9 cellular contexts compared by ENCODE assay signal in the genomic region with DNA sequence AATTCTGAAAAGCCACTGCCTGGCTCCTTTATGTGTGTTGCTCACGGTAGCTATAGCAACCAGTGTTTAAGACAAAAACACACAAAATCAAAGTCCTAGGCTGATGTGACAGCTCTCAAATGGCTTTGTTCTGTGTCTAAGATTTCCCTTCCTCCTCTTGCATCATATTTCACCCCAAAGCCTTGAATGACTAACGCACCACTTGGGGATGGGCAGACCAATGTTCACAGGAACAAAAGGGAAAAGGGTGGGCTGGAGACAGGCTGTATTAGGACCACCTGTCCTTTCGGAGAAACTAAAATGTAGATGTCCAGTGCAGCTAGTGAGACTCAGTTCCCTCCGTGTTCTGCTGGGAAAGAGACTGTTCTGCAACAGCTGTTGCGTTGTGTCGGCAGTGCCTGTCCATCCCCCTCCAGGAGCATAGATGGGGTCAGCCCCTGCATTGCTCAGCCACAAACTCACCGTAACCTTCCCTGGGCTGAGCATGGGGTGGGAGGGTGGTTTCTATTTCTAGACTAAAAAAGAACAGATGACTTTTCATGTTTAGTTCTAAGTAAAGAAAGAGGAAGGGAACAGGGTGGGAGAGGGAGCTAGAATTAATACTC. TPM values are rescaled to one million over a fixed set of nuclear protein-coding genes. Genes with fewer than 3 reads are reported as not detected.
A peak's percentile ranks its signal among the peaks of the same experiment; 100 is the strongest.
DNase-seq lines count a peak whose midpoint lies in the region; ATAC-seq and TF ChIP-seq lines count a peak whose summit lies in the region.
"Had no signal": no experiment of that assay in that cellular context is flagged by ENCODE, and none has a peak within 500 bp of the region (broad histone marks: within the 10 kb centered on the region; RNA-seq: fewer than 3 reads in every experiment).

No MANE protein-coding gene starts in this region.

- H4K91ac ChIP-seq in mesenchymal stem cell (ENCODE audit: low read length), result no peak overlapping the region

- H3K4me3 ChIP-seq in HUES6 (ENCODE audit: low read depth, low read length), result no peak overlapping the region
- no peak overlapping the region for H3K4me3 ChIP-seq in mammary epithelial cell (replicated peaks in 1 of 3; ENCODE audit: insufficient read depth in 1 of 3, low read depth in 2 of 3, low read length in 3 of 3)
- H3K4me3 ChIP-seq in mesenchymal stem cell (ENCODE audit: insufficient read depth in 1 of 2, low read depth in 1 of 2, low read length in 2 of 2), result peak overlapping the region in 1 of 2 experiments; percentile 60
- peak overlapping the region in 1 of 4 donors; percentile 18 for H3K4me3 ChIP-seq in tibial nerve
- H3K4me3 ChIP-seq: BLaER1 had no signal

- H3K4ac ChIP-seq in mesenchymal stem cell (ENCODE audit: low read depth in 1 of 2, low read length in 2 of 2), result no peak overlapping the region

- H2AK5ac ChIP-seq in mesenchymal stem cell (ENCODE audit: low read length, severe bottlenecking), result no peak overlapping the region

- H2BK12ac ChIP-seq in mesenchymal stem cell (ENCODE audit: low read length in 2 of 2), result no peak overlapping the region

- H4K8ac ChIP-seq in mesenchymal stem cell (ENCODE audit: low read length), result no peak overlapping the region

- H3K18ac ChIP-seq in mesenchymal stem cell (ENCODE audit: low read depth in 1 of 2, low read length in 2 of 2), result no peak overlapping the region

- H3K14ac ChIP-seq in mesenchymal stem cell (ENCODE audit: low read length in 2 of 2), result no peak overlapping the region

- no peak for TF ChIP-seq POLR2A in tibial nerve (IDR thresholded peaks at IDR 0.05)

- H3K36me3 ChIP-seq in HUES6 (ENCODE audit: control insufficient read depth, insufficient read depth, low read length), result no peaks in the 10 kb centered on the region
- no peaks in the 10 kb centered on the region for H3K36me3 ChIP-seq in mammary epithelial cell (ENCODE audit: insufficient read depth, low read length)
- H3K36me3 ChIP-seq in mesenchymal stem cell (ENCODE audit: control insufficient read depth in 1 of 2, insufficient read depth in 2 of 2, low read depth in 1 of 2, low read length in 2 of 2), result no peaks in the 10 kb centered on the region
- H3K36me3 ChIP-seq in tibial nerve, result no peaks in the 10 kb centered on the region
- H3K36me3 ChIP-seq: BLaER1 had no signal

- in situ Hi-C loops in mammary epithelial cell (cut with MboI; ENCODE audit: low sequenced_read_pairs in 2 of 2), result no loop called here

- TF ChIP-seq EP300 in tibial nerve (IDR thresholded peaks at IDR 0.05), result peak in 1 of 2 donors; percentile 30

- CTCF ChIA-PET in mammary epithelial cell (lab: Charles Lee; ENCODE audit: low non-redundant PET), result no interaction called here

- BruUV-seq in mammary epithelial cell (replicated peaks; lab: Mats Ljungman, UMichigan), result no TSS peak

- no peak overlapping the region for H3K27ac ChIP-seq in HUES6 (ENCODE audit: low read depth, low read length)
- H3K27ac ChIP-seq in mammary epithelial cell (ENCODE audit: insufficient read depth, low read depth, low read length), result no peak overlapping the region
- no peak overlapping the region for H3K27ac ChIP-seq in mesenchymal stem cell (ENCODE audit: low read length, poor library complexity, severe bottlenecking)
- peak overlapping the region in 2 of 4 donors; percentile 21 to 40 for H3K27ac ChIP-seq in tibial nerve
- H3K27ac ChIP-seq: BLaER1 had no signal

- H2AFZ ChIP-seq in mammary epithelial cell (ENCODE audit: low read depth, low read length) (no peak overlapping the region), mesenchymal stem cell (ENCODE audit: low read depth, low read length) (no peak overlapping the region)

- no peaks in the 10 kb centered on the region for H3K79me2 ChIP-seq in mammary epithelial cell (ENCODE audit: insufficient read depth, low read length)

- H4K20me1 ChIP-seq in mammary epithelial cell (ENCODE audit: insufficient read depth, low read length), result no peaks in the 10 kb centered on the region
- H4K20me1 ChIP-seq: BLaER1 had no signal

- H3K4me2 ChIP-seq in mammary epithelial cell (ENCODE audit: insufficient read depth, low read depth, low read length) (no peak overlapping the region), mesenchymal stem cell (ENCODE audit: low read length, poor library complexity, severe bottlenecking) (no peak overlapping the region)
- H3K4me2 ChIP-seq: BLaER1 had no signal

- TF ChIP-seq CTCF in mammary epithelial cell (conservative IDR thresholded peaks at IDR 0.05 in 1 of 2, IDR thresholded peaks at IDR 0.05 in 1 of 2; ENCODE audit: extremely low read depth in 1 of 2, insufficient read depth in 1 of 2, low read depth in 1 of 2, low read length in 2 of 2) (no peak), tibial nerve (IDR thresholded peaks at IDR 0.05) (no peak)

- WGBS in mammary epithelial cell (ENCODE audit: low coverage, missing lambda C conversion rate), result 71% methylated on average over 5 of the region's 7 CpGs
- 54% methylated on average over 7 of the region's 7 CpGs for WGBS in mesenchymal stem cell
- WGBS in tibial nerve, 2 donors, result 19 to 37% methylated on average over 7 of the region's 7 CpGs

- H3K9ac ChIP-seq in HUES6 (ENCODE audit: low read length), result peak overlapping the region; percentile 23
- no peak overlapping the region for H3K9ac ChIP-seq in mammary epithelial cell (ENCODE audit: insufficient read depth, low read length)
- peak overlapping the region; percentile 78 for H3K9ac ChIP-seq in mesenchymal stem cell (ENCODE audit: low read length)
- H3K9ac ChIP-seq: BLaER1 had no signal

- no peak overlapping the region for H3K23ac ChIP-seq in mesenchymal stem cell (ENCODE audit: low read length in 2 of 2)

- intact Hi-C loops in mammary epithelial cell (cut with micrococcal nuclease), result no loop called here

- 0 out of 2 replicates have a peak, but pooled peaks cover 4% of the 10 kb centered on the region for H3K4me1 ChIP-seq in HUES6 (ENCODE audit: control insufficient read depth, insufficient read depth, low read length)
- H3K4me1 ChIP-seq in mammary epithelial cell (ENCODE audit: insufficient read depth, low read length), result no peaks in the 10 kb centered on the region
- no peaks in the 10 kb centered on the region for H3K4me1 ChIP-seq in mesenchymal stem cell (ENCODE audit: control insufficient read depth, insufficient read depth, low read depth, low read length)
- peaks cover 0 to 14% (median 4%) of the 10 kb centered on the region in 4 donors for H3K4me1 ChIP-seq in tibial nerve
- H3K4me1 ChIP-seq: BLaER1 had no signal

- DNase-seq in NCI-H748 (lab: John Stamatoyannopoulos, UW; ENCODE audit: unreplicated experiment), result peak; percentile 51
- no peak for DNase-seq in NCI-H748 treated with DMSO at 0.1 percent for 48 hours (lab: John Stamatoyannopoulos, UW)
- peak; percentile 32 for DNase-seq in mammary epithelial cell
- DNase-seq in mesenchymal stem cell, result peak; percentile 96
- DNase-seq in activated effector memory CD4-positive, alpha-beta T cell treated with Interleukin-2 at 50 U/mL for 16 hours, result no peak
- DNase-seq in tibial nerve (ENCODE audit: low spot score in 2 of 2), result no peak

- ATAC-seq in GM19467 (IDR thresholded peaks at IDR 0.05; ENCODE audit: unreplicated experiment), result no peak

- no peak overlapping the region for H2BK120ac ChIP-seq in mesenchymal stem cell (ENCODE audit: low read depth, low read length)

- dilution Hi-C loops in mammary epithelial cell (cut with HindIII; ENCODE audit: low sequenced_read_pairs), result no loop called here

- no peaks in the 10 kb centered on the region for H3K79me1 ChIP-seq in mesenchymal stem cell (replicated peaks; ENCODE audit: low read length, poor library complexity, severe bottlenecking)

- no peak overlapping the region for H2BK5ac ChIP-seq in mesenchymal stem cell (ENCODE audit: low read depth, low read length, poor library complexity, severe bottlenecking)

- H3K27me3 ChIP-seq in HUES6 (ENCODE audit: control insufficient read depth, insufficient read depth, low read length) (no peaks in the 10 kb centered on the region), mammary epithelial cell (ENCODE audit: insufficient read depth, low read length) (no peaks in the 10 kb centered on the region), mesenchymal stem cell (ENCODE audit: control insufficient read depth in 1 of 2, insufficient read depth in 1 of 2, low read length in 2 of 2) (peaks cover 0 to 4% of the 10 kb centered on the region in 2 experiments), tibial nerve (no peaks in the 10 kb centered on the region)
- H3K27me3 ChIP-seq: BLaER1 had no signal

- no peak overlapping the region for H2BK15ac ChIP-seq in mesenchymal stem cell (ENCODE audit: low read depth, poor library complexity, severe bottlenecking)

- H3K9me3 ChIP-seq in HUES6 (ENCODE audit: control insufficient read depth, insufficient read depth, low read depth, low read length), result no peaks in the 10 kb centered on the region
- no peaks in the 10 kb centered on the region for H3K9me3 ChIP-seq in mammary epithelial cell (replicated peaks; ENCODE audit: insufficient read depth, low read length)
- no peaks in the 10 kb centered on the region for H3K9me3 ChIP-seq in mesenchymal stem cell (ENCODE audit: control insufficient read depth, low read length)
- H3K9me3 ChIP-seq in tibial nerve, result no peaks in the 10 kb centered on the region
- H3K9me3 ChIP-seq: BLaER1 had no signal

RNA-seq across cellular contexts. Expression of gene DAAM1, which starts 26.8 kb away (rescaled TPM):
- total RNA-seq in mammary epithelial cell (10 to 100 TPM; 30.2 to 35.0 TPM), tibial nerve (10 to 100 TPM; 40.0 to 86.7 (median 57.6) TPM)
- polyA plus RNA-seq in mammary epithelial cell, result 15.1 TPM
- 35.3 TPM for polyA minus RNA-seq in mammary epithelial cell
- polyA plus RNA-seq in mesenchymal stem cell (2013, experiment 1 of 2), result 10.1 TPM
- 11.0 TPM for polyA plus RNA-seq in mesenchymal stem cell (2013, experiment 2 of 2)

Comparison
In these comparisons a context has a peak if more than half of its experiments do, and no peak if none do; other contexts are left out.
1. DNase-seq: peak in NCI-H748 (single experiment), mammary epithelial cell (single experiment) and mesenchymal stem cell (single experiment); none in NCI-H748 treated with DMSO at 0.1 percent for 48 hours (single experiment), activated effector memory CD4-positive, alpha-beta T cell treated with Interleukin-2 at 50 U/mL for 16 hours (single experiment) and tibial nerve (0 of 2).